1 cellular context compared by ENCODE assay signal in the genomic region with DNA sequence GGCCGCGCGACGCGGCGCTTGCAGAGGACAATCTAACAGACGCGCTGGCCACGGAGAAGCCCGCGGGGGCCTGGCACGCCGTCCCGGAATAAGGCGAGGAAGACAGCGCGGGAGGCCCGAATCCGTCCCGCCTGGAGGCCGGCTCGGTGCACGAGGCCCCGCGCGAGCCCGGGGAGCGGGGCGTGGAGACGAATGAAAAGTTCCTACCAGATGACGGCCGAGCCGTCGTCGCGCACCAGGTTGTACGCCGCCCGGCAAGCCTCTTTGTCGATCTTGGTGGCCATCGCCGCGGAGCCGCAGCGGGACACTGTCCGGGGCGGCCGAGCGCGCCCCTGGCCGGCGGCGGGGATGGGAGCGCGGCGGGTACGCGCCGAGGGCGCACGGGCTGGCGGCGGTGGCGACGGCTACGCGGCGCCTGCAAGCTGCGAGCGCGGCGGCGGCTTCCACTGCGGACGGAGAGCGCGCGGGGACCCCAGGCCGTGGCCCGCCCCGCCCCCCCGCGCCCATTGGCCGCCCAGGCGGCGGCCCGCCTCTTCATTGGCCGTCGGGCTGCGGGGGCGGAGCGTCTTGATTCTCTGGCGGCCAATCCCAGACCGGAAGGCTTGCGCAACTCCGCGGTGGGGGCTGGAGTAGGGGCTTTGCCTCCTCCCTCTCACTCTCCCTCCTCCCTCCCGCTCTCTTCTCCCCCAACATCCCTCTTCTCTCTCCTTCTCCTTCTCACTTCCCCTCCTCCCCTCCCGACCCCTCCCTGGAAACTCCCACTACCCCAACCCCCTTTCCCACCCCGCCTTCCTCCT.
TF ChIP-seq lines count a peak whose summit lies in the region.

A gene with protein sequence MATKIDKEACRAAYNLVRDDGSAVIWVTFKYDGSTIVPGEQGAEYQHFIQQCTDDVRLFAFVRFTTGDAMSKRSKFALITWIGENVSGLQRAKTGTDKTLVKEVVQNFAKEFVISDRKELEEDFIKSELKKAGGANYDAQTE (minus strand): TSS at position 448 of the 797 bp plus-strand sequence. CDS start 164 bp downstream, at position 284.

TF ChIP-seq in HepG2, 621 proteins besides CTCF, POLR2A, EP300 and RAD21 (continued from another document and continues in another):
- TF ChIP-seq DZIP1 (CRISPR knock-in tag; IDR thresholded peaks at IDR 0.05) (no peak), SNAI1 (CRISPR knock-in tag; IDR thresholded peaks at IDR 0.05; ENCODE audit: borderline replicate concordance) (no peak), ZNF335 (CRISPR knock-in tag; IDR thresholded peaks at IDR 0.05) (no peak), TOPORS (CRISPR knock-in tag; IDR thresholded peaks at IDR 0.05) (no peak), MIXL1 (CRISPR knock-in tag; IDR thresholded peaks at IDR 0.05) (no peak), KLF15 (CRISPR knock-in tag; IDR thresholded peaks at IDR 0.05; ENCODE audit: borderline replicate concordance) (no peak), MAX (IDR thresholded peaks at IDR 0.05) (peak; percentile 58), STAT5B (CRISPR knock-in tag; IDR thresholded peaks at IDR 0.05) (0 out of 2 replicates have a peak, but pooled peaks have one; percentile 15), REPIN1 (CRISPR knock-in tag; IDR thresholded peaks at IDR 0.05; ENCODE audit: borderline replicate concordance, low read depth) (no peak), SP4 (CRISPR knock-in tag; IDR thresholded peaks at IDR 0.05) (peak; percentile 98), KIAA2018 (CRISPR knock-in tag; IDR thresholded peaks at IDR 0.05; ENCODE audit: borderline replicate concordance) (no peak), TCF12 (IDR thresholded peaks at IDR 0.05) (no peak), TCF12 (CRISPR knock-in tag; IDR thresholded peaks at IDR 0.05) (no peak), ZNF598 (CRISPR knock-in tag; IDR thresholded peaks at IDR 0.05; ENCODE audit: borderline replicate concordance) (0 out of 2 replicates have a peak, but pooled peaks have one; percentile 52), PTBP1 (IDR thresholded peaks at IDR 0.05; ENCODE audit: low read depth, low read length, poor library complexity, severe bottlenecking) (no peak), HMG20B (CRISPR knock-in tag; conservative IDR thresholded peaks at IDR 0.05) (0 out of 2 replicates have a peak, but pooled peaks have one; percentile 22), RNF2 (conservative IDR thresholded peaks at IDR 0.05; ENCODE audit: low read depth) (peak; percentile 67; the same call in 1 of the 2 replicates), ZNF280D (CRISPR knock-in tag; IDR thresholded peaks at IDR 0.05) (no peak), RORA (CRISPR knock-in tag; IDR thresholded peaks at IDR 0.05) (no peak), ARHGAP35 (CRISPR knock-in tag; IDR thresholded peaks at IDR 0.05; ENCODE audit: borderline replicate concordance) (peak; percentile 73), TMF1 (CRISPR knock-in tag; IDR thresholded peaks at IDR 0.05; ENCODE audit: low read depth) (no peak)
- TF ChIP-seq, protein P1, sequence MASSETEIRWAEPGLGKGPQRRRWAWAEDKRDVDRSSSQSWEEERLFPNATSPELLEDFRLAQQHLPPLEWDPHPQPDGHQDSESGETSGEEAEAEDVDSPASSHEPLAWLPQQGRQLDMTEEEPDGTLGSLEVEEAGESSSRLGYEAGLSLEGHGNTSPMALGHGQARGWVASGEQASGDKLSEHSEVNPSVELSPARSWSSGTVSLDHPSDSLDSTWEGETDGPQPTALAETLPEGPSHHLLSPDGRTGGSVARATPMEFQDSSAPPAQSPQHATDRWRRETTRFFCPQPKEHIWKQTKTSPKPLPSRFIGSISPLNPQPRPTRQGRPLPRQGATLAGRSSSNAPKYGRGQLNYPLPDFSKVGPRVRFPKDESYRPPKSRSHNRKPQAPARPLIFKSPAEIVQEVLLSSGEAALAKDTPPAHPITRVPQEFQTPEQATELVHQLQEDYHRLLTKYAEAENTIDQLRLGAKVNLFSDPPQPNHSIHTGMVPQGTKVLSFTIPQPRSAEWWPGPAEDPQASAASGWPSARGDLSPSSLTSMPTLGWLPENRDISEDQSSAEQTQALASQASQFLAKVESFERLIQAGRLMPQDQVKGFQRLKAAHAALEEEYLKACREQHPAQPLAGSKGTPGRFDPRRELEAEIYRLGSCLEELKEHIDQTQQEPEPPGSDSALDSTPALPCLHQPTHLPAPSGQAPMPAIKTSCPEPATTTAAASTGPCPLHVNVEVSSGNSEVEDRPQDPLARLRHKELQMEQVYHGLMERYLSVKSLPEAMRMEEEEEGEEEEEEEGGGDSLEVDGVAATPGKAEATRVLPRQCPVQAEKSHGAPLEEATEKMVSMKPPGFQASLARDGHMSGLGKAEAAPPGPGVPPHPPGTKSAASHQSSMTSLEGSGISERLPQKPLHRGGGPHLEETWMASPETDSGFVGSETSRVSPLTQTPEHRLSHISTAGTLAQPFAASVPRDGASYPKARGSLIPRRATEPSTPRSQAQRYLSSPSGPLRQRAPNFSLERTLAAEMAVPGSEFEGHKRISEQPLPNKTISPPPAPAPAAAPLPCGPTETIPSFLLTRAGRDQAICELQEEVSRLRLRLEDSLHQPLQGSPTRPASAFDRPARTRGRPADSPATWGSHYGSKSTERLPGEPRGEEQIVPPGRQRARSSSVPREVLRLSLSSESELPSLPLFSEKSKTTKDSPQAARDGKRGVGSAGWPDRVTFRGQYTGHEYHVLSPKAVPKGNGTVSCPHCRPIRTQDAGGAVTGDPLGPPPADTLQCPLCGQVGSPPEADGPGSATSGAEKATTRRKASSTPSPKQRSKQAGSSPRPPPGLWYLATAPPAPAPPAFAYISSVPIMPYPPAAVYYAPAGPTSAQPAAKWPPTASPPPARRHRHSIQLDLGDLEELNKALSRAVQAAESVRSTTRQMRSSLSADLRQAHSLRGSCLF (CRISPR knock-in tag; IDR thresholded peaks at IDR 0.05; ENCODE audit: borderline replicate concordance), result no peak
- TF ChIP-seq, protein P2, sequence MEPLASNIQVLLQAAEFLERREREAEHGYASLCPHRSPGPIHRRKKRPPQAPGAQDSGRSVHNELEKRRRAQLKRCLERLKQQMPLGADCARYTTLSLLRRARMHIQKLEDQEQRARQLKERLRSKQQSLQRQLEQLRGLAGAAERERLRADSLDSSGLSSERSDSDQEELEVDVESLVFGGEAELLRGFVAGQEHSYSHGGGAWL (CRISPR knock-in tag; IDR thresholded peaks at IDR 0.05), result no peak; the same call in 1 of the 2 replicates
- TF ChIP-seq, protein P3, sequence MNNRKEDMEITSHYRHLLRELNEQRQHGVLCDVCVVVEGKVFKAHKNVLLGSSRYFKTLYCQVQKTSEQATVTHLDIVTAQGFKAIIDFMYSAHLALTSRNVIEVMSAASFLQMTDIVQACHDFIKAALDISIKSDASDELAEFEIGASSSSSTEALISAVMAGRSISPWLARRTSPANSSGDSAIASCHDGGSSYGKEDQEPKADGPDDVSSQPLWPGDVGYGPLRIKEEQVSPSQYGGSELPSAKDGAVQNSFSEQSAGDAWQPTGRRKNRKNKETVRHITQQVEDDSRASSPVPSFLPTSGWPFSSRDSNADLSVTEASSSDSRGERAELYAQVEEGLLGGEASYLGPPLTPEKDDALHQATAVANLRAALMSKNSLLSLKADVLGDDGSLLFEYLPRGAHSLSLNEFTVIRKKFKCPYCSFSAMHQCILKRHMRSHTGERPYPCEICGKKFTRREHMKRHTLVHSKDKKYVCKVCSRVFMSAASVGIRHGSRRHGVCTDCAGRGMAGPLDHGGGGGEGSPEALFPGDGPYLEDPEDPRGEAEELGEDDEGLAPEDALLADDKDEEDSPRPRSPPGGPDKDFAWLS (CRISPR knock-in tag; IDR thresholded peaks at IDR 0.05; ENCODE audit: borderline replicate concordance), result no peak
- TF ChIP-seq, protein P4, sequence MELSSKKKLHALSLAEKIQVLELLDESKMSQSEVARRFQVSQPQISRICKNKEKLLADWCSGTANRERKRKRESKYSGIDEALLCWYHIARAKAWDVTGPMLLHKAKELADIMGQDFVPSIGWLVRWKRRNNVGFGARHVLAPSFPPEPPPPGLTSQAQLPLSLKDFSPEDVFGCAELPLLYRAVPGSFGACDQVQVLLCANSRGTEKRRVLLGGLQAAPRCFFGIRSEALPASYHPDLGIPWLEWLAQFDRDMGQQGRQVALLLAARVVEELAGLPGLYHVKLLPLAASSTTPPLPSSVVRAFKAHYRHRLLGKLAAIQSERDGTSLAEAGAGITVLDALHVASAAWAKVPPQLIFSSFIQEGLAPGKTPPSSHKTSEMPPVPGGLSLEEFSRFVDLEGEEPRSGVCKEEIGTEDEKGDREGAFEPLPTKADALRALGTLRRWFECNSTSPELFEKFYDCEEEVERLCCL (CRISPR knock-in tag; IDR thresholded peaks at IDR 0.05; ENCODE audit: borderline replicate concordance), result no peak
